Comparison of ENCODE assay signal across 8 cellular contexts in genomic region chr15:75903331-75904240, GRCh38. TPM values are rescaled to one million over a fixed set of nuclear protein-coding genes. Genes with fewer than 3 reads are reported as not detected.
DNase-seq lines count a peak whose midpoint lies in the region; FAIRE-seq and TF ChIP-seq lines count a peak whose summit lies in the region.

FBXO22 (plus strand) TSS chr15:75903878; CDS start chr15:75903964, 86 bp downstream.

- DNase-seq in H54 (ENCODE audit: insufficient read length, low spot score), result peak; percentile 60
- peak; percentile 95 for DNase-seq in LoVo (ENCODE audit: low spot score)
- peak; percentile 77 for DNase-seq in SHP77 treated with DMSO at 0.1 percent for 48 hours (lab: John Stamatoyannopoulos, UW)
- DNase-seq in activated gamma-delta T cell treated with Interleukin-2 at 50 U/mL for 16 hours, result peak; percentile 86
- DNase-seq in fibroblast of villous mesenchyme (ENCODE audit: low read depth), result peak; percentile 90
- DNase-seq in neural crest cell (ENCODE audit: low read depth, low spot score), result peak; percentile 87
- peak; percentile 95 for DNase-seq in stomach

- peak within 1 kb of the TSS; percentile 78 to 89 (median 88) for H3K27ac ChIP-seq in stomach

- peak within 1 kb of the TSS; percentile 100 for H3K27ac Mint-ChIP-seq in neural crest cell (ENCODE audit: unreplicated experiment)

- peaks cover 37% of the 10 kb centered on the region for H3K4me1 Mint-ChIP-seq in neural crest cell

- intact Hi-C loops in stomach (cut with DNase I; ENCODE audit: low total_unique reads), result no loop called here

- peaks cover 20% of the 10 kb centered on the region for H3K4me1 ChIP-seq in ES-I3 (ENCODE audit: insufficient read depth, low read length)
- peaks cover 7 to 44% (median 23%) of the 10 kb centered on the region in 4 donors for H3K4me1 ChIP-seq in stomach

- peaks cover 5% of the 10 kb centered on the region for H3K36me3 Mint-ChIP-seq in neural crest cell (ENCODE audit: low read depth)

- H3K27me3 Mint-ChIP-seq in neural crest cell (ENCODE audit: low read depth), result no peaks in the 10 kb centered on the region

- H3K9me3 Mint-ChIP-seq in neural crest cell, result no peaks in the 10 kb centered on the region

- TF ChIP-seq EP300 in stomach (IDR thresholded peaks at IDR 0.05), result no peak

- no peaks in the 10 kb centered on the region for H3K9me3 ChIP-seq in ES-I3 (ENCODE audit: control insufficient read depth, insufficient read depth, low read length)
- H3K9me3 ChIP-seq in stomach, result no peaks in the 10 kb centered on the region

- TF ChIP-seq POLR2A in H54 (IDR thresholded peaks at IDR 0.05; ENCODE audit: low read depth, low read length), result peak; percentile 80
- peak in 1 of 4 donors; percentile 8 for TF ChIP-seq POLR2A in stomach (IDR thresholded peaks at IDR 0.05)

- TF ChIP-seq CTCF in fibroblast of villous mesenchyme (IDR thresholded peaks at IDR 0.05; ENCODE audit: insufficient read depth, low read depth, low read length), result no peak
- no peak for TF ChIP-seq CTCF in neural crest cell (conservative IDR thresholded peaks at IDR 0.05)
- no peak for TF ChIP-seq CTCF in stomach (IDR thresholded peaks at IDR 0.05)

- WGBS in stomach, 5 donors, result 1 to 4% (median 2%) methylated on average over 26 to 63 of the region's 63 CpGs

- FAIRE-seq in H54 (lab: Jason Lieb, UNC), result no peak

- H3K36me3 ChIP-seq in ES-I3 (ENCODE audit: insufficient read depth, low read length) (peaks cover 18% of the 10 kb centered on the region), stomach (peaks cover 0 to 11% (median 7%) of the 10 kb centered on the region in 4 donors)

- peak within 1 kb of the TSS; percentile 100 for H3K9ac ChIP-seq in ES-I3 (ENCODE audit: low read depth, low read length)

- H3K27me3 ChIP-seq in stomach, result no peaks in the 10 kb centered on the region

- H3K4me3 ChIP-seq in fibroblast of villous mesenchyme (ENCODE audit: low read depth, low read length), result peak within 1 kb of the TSS; percentile 93
- peak within 1 kb of the TSS; percentile 73 to 93 (median 85) for H3K4me3 ChIP-seq in stomach

- peak within 1 kb of the TSS; percentile 100 for H3K4me3 Mint-ChIP-seq in neural crest cell

RNA-seq across cellular contexts. Expression of gene FBXO22, which starts in this region (rescaled TPM):
- total RNA-seq in fibroblast of villous mesenchyme, result 26.1 and 45.8 TPM in 2 replicates
- total RNA-seq in neural crest cell, result 51.9 and 53.8 TPM in 2 replicates
- 100 to 1,000 TPM in 1 of 5 donors, 10 to 100 TPM in 4; 18.0 to 100 (median 21.4) TPM for total RNA-seq in stomach
- 10 to 100 TPM in 2 of 3 donors, 1 to 10 TPM in 1; 8.2 to 16.3 (median 15.8) TPM for polyA plus RNA-seq in stomach

Comparison
In these comparisons a context has a peak if more than half of its experiments do, and no peak if none do; other contexts are left out.
1. Peak in every context shown above with its lines: DNase-seq, H3K4me3 ChIP-seq and H3K27ac ChIP-seq.